32 cellular contexts compared by ENCODE assay signal in genomic region chr2:42317945-42318344, GRCh38. TPM values are rescaled to one million over a fixed set of nuclear protein-coding genes. Genes with fewer than 3 reads are reported as not detected.
DNase-seq lines count a peak whose midpoint lies in the region; ATAC-seq lines count a peak whose summit lies in the region.
"Had no signal": no experiment of that assay in that cellular context is flagged by ENCODE, and none has a peak within 500 bp of the region (broad histone marks: within the 10 kb centered on the region; RNA-seq: fewer than 3 reads in every experiment).

No MANE protein-coding gene starts in this region.

- H3K4me3 Mint-ChIP-seq in activated CD4-positive, alpha-beta T cell treated with anti-CD3 and anti-CD28 coated beads, Interleukin-2, amount 10 ng/mL, durations not matched to agents 24 days and 14 days, result no peak overlapping the region
- no peak overlapping the region for H3K4me3 Mint-ChIP-seq in stimulated activated naive CD8-positive, alpha-beta T cell treated with anti-CD3 and anti-CD28 coated beads, Interleukin-15, Interleukin-2, amounts not matched to agents 100 ng/mL and 50 ng/mL, for 24 hours
- H3K4me3 Mint-ChIP-seq in activated naive CD8-positive, alpha-beta T cell treated with anti-CD3 and anti-CD28 coated beads for 36 hours, result no peak overlapping the region
- H3K4me3 Mint-ChIP-seq: activated CD8-positive, alpha-beta memory T cell treated with anti-CD3 and anti-CD28 coated beads, Interleukin-2, amount 10 ng/mL, durations not matched to agents 7 days and 5 days; activated T-helper 1 cell treated with anti-CD3 and anti-CD28 coated beads, Interleukin-12 subunit alpha, Interleukin-12 subunit beta, Interleukin-2, Interleukin-4 antibody, amounts not matched to agents 30 ng/mL and 10 ng/mL and 1 ng/mL, durations not matched to agents 14 hours and 24 hours and 36 hours had no signal

- H3K9me3 Mint-ChIP-seq in activated CD4-positive, alpha-beta T cell treated with anti-CD3 and anti-CD28 coated beads, Interleukin-2, amount 10 ng/mL, durations not matched to agents 24 days and 14 days, result no peaks in the 10 kb centered on the region
- no peaks in the 10 kb centered on the region for H3K9me3 Mint-ChIP-seq in stimulated activated naive CD8-positive, alpha-beta T cell treated with anti-CD3 and anti-CD28 coated beads, Interleukin-15, Interleukin-2, amounts not matched to agents 100 ng/mL and 50 ng/mL, for 24 hours
- H3K9me3 Mint-ChIP-seq in activated naive CD8-positive, alpha-beta T cell treated with anti-CD3 and anti-CD28 coated beads for 36 hours, result peaks cover 3% of the 10 kb centered on the region
- H3K9me3 Mint-ChIP-seq: activated T-helper 1 cell treated with anti-CD3 and anti-CD28 coated beads, Interleukin-12 subunit alpha, Interleukin-12 subunit beta, Interleukin-2, Interleukin-4 antibody, amounts not matched to agents 30 ng/mL and 10 ng/mL and 1 ng/mL, durations not matched to agents 14 hours and 24 hours and 36 hours had no signal

- no peak overlapping the region for H3K4me3 ChIP-seq in aorta (ENCODE audit: low read length in 2 of 2)
- H3K4me3 ChIP-seq: A549, esophagus muscularis mucosa, ovary, PC-9, skin epidermis, testis had no signal

- peak overlapping the region; percentile 5 for H3K27ac Mint-ChIP-seq in activated CD4-positive, alpha-beta T cell treated with anti-CD3 and anti-CD28 coated beads, Interleukin-2, amount 10 ng/mL, durations not matched to agents 24 days and 14 days
- H3K27ac Mint-ChIP-seq in stimulated activated naive CD8-positive, alpha-beta T cell treated with anti-CD3 and anti-CD28 coated beads, Interleukin-15, Interleukin-2, amounts not matched to agents 100 ng/mL and 50 ng/mL, for 24 hours, result peak overlapping the region; percentile 56
- H3K27ac Mint-ChIP-seq in activated naive CD8-positive, alpha-beta T cell treated with anti-CD3 and anti-CD28 coated beads for 36 hours, result peak overlapping the region; percentile 60
- H3K27ac Mint-ChIP-seq: activated CD8-positive, alpha-beta memory T cell treated with anti-CD3 and anti-CD28 coated beads, Interleukin-2, amount 10 ng/mL, durations not matched to agents 7 days and 5 days; activated T-helper 1 cell treated with anti-CD3 and anti-CD28 coated beads, Interleukin-12 subunit alpha, Interleukin-12 subunit beta, Interleukin-2, Interleukin-4 antibody, amounts not matched to agents 30 ng/mL and 10 ng/mL and 1 ng/mL, durations not matched to agents 14 hours and 24 hours and 36 hours had no signal

- H3K27me3 ChIP-seq in aorta (ENCODE audit: control insufficient read depth in 1 of 2, insufficient read depth in 2 of 2, low read length in 1 of 2), result no peaks in the 10 kb centered on the region
- H3K27me3 ChIP-seq: esophagus muscularis mucosa, ovary, testis had no signal

- DNase-seq in activated CD4-positive, alpha-beta T cell treated with anti-CD3 and anti-CD28 coated beads, Interleukin-2, amount 10 ng/mL, durations not matched to agents 24 days and 14 days, result no peak
- no peak for DNase-seq in activated CD4-positive, alpha-beta T cell treated with anti-CD3 and anti-CD28 coated beads, Interleukin-2, amount 50 U/mL, for 48 hours
- no peak for DNase-seq in stimulated activated naive CD8-positive, alpha-beta T cell treated with anti-CD3 and anti-CD28 coated beads, Interleukin-15, Interleukin-2, amounts not matched to agents 100 U/mL and 50 U/mL, for 24 hours
- DNase-seq in activated naive CD8-positive, alpha-beta T cell treated with anti-CD3 and anti-CD28 coated beads for 36 hours, result no peak
- DNase-seq in aorta (no peak), NCI-H526 treated with DMSO at 0.1 percent for 48 hours (lab: John Stamatoyannopoulos, UW) (no peak)
- DNase-seq: activated CD4-positive, CD25-positive, alpha-beta regulatory T cell treated with anti-CD3 and anti-CD28 coated beads, Interleukin-2, amount 50 U/mL, for 72 hours; activated CD8-positive, alpha-beta memory T cell treated with anti-CD3 and anti-CD28 coated beads, Interleukin-2, amount 10 ng/mL, durations not matched to agents 7 days and 5 days; AML-193; central memory CD4-positive, alpha-beta T cell; dermis blood vessel endothelial cell; DMS153; foreskin fibroblast; GOT3; head of caudate nucleus; MM.1S; NCI-H1105 treated with DMSO at 0.1 percent for 48 hours; NCI-H187 treated with DMSO at 0.1 percent for 48 hours; NCI-H510A treated with DMSO at 0.1 percent for 48 hours; ovary; PC-9; Right ventricle myocardium superior; stimulated activated naive CD4-positive, alpha-beta T cell treated with Interleukin-2 at 50 U/mL for 16 hours; testis had no signal

- no peak for ATAC-seq in stimulated activated naive CD8-positive, alpha-beta T cell treated with anti-CD3 and anti-CD28 coated beads, Interleukin-15, Interleukin-2, amounts not matched to agents 100 U/mL and 50 U/mL, for 24 hours
- ATAC-seq in HG03342 (IDR thresholded peaks at IDR 0.05; ENCODE audit: unreplicated experiment) (no peak), aorta (ENCODE audit: low FRiP score) (no peak)
- ATAC-seq: A549; activated CD8-positive, alpha-beta memory T cell treated with anti-CD3 and anti-CD28 coated beads, Interleukin-2, amount 10 ng/mL, durations not matched to agents 7 days and 5 days; left lobe of liver; SK-N-SH treated with all-trans-retinoic acid at 6 μM for 48 hours had no signal

- H3K4me1 Mint-ChIP-seq in activated CD4-positive, alpha-beta T cell treated with anti-CD3 and anti-CD28 coated beads, Interleukin-2, amount 10 ng/mL, durations not matched to agents 24 days and 14 days, result peaks cover 17% of the 10 kb centered on the region
- peaks cover 39% of the 10 kb centered on the region for H3K4me1 Mint-ChIP-seq in stimulated activated naive CD8-positive, alpha-beta T cell treated with anti-CD3 and anti-CD28 coated beads, Interleukin-15, Interleukin-2, amounts not matched to agents 100 ng/mL and 50 ng/mL, for 24 hours (ENCODE audit: low read depth)
- H3K4me1 Mint-ChIP-seq in activated naive CD8-positive, alpha-beta T cell treated with anti-CD3 and anti-CD28 coated beads for 36 hours, result peaks cover 19% of the 10 kb centered on the region

- no peak overlapping the region for H3K27ac ChIP-seq in aorta (ENCODE audit: low read depth in 1 of 2, low read length in 2 of 2)
- H3K27ac ChIP-seq: A549, esophagus muscularis mucosa, ovary, PC-9, testis had no signal

- H3K36me3 Mint-ChIP-seq in activated CD4-positive, alpha-beta T cell treated with anti-CD3 and anti-CD28 coated beads, Interleukin-2, amount 10 ng/mL, durations not matched to agents 24 days and 14 days (ENCODE audit: low read depth), result peaks cover 47% of the 10 kb centered on the region
- H3K36me3 Mint-ChIP-seq in stimulated activated naive CD8-positive, alpha-beta T cell treated with anti-CD3 and anti-CD28 coated beads, Interleukin-15, Interleukin-2, amounts not matched to agents 100 ng/mL and 50 ng/mL, for 24 hours (ENCODE audit: low read depth), result peaks cover 59% of the 10 kb centered on the region
- H3K36me3 Mint-ChIP-seq in activated naive CD8-positive, alpha-beta T cell treated with anti-CD3 and anti-CD28 coated beads for 36 hours, result peaks cover 25% of the 10 kb centered on the region

- no peaks in the 10 kb centered on the region for H3K9me3 ChIP-seq in aorta (ENCODE audit: control insufficient read depth, low read length)
- H3K9me3 ChIP-seq: A549, esophagus muscularis mucosa, ovary, testis had no signal

- intact Hi-C loops in activated CD4-positive, alpha-beta T cell treated with anti-CD3 and anti-CD28 coated beads, Interleukin-2, amount 10 ng/mL, durations not matched to agents 24 days and 14 days (cut with micrococcal nuclease), result no loop called here
- intact Hi-C loops in aorta (cut with DNase I), result no loop called here

- H3K36me3 ChIP-seq in aorta (ENCODE audit: control insufficient read depth in 1 of 2, insufficient read depth in 2 of 2, low read length in 1 of 2), result peaks cover 0 to 3% of the 10 kb centered on the region in 2 donors
- H3K36me3 ChIP-seq: ovary had no signal

- no peaks in the 10 kb centered on the region for H3K4me1 ChIP-seq in aorta (ENCODE audit: control insufficient read depth in 1 of 2, insufficient read depth in 2 of 2, low read length in 2 of 2)
- H3K4me1 ChIP-seq: esophagus muscularis mucosa, testis had no signal

- H3K27me3 Mint-ChIP-seq in activated CD4-positive, alpha-beta T cell treated with anti-CD3 and anti-CD28 coated beads, Interleukin-2, amount 10 ng/mL, durations not matched to agents 24 days and 14 days, result no peaks in the 10 kb centered on the region
- no peaks in the 10 kb centered on the region for H3K27me3 Mint-ChIP-seq in stimulated activated naive CD8-positive, alpha-beta T cell treated with anti-CD3 and anti-CD28 coated beads, Interleukin-15, Interleukin-2, amounts not matched to agents 100 ng/mL and 50 ng/mL, for 24 hours
- H3K27me3 Mint-ChIP-seq in activated naive CD8-positive, alpha-beta T cell treated with anti-CD3 and anti-CD28 coated beads for 36 hours, result no peaks in the 10 kb centered on the region
- H3K27me3 Mint-ChIP-seq: activated CD8-positive, alpha-beta memory T cell treated with anti-CD3 and anti-CD28 coated beads, Interleukin-2, amount 10 ng/mL, durations not matched to agents 7 days and 5 days had no signal

RNA-seq across cellular contexts. Expression of gene COX7A2L, which starts 43.1 kb away (rescaled TPM):
- total RNA-seq in activated CD4-positive, alpha-beta T cell treated with anti-CD3 and anti-CD28 coated beads, Interleukin-2, amount 10 ng/mL, durations not matched to agents 24 days and 14 days, result 85.3 and 88.4 TPM in 2 replicates
- total RNA-seq in activated naive CD8-positive, alpha-beta T cell treated with anti-CD3 and anti-CD28 coated beads for 36 hours, result 100 to 1,000 TPM; 107 to 110 TPM
- total RNA-seq in aorta, result 10 to 100 TPM; 60.8 to 62.1 TPM
- 100 to 1,000 TPM in 1 of 2 donors, 10 to 100 TPM in 1; 98.5 to 265 TPM for polyA plus RNA-seq in aorta

Comparison
In these comparisons a context has a peak if more than half of its experiments do, and no peak if none do; other contexts are left out.
1. H3K27ac Mint-ChIP-seq: peak in every context shown above with its lines; median percentile 60 in activated naive CD8-positive, alpha-beta T cell treated with anti-CD3 and anti-CD28 coated beads for 36 hours; 56 in stimulated activated naive CD8-positive, alpha-beta T cell treated with anti-CD3 and anti-CD28 coated beads, Interleukin-15, Interleukin-2, amounts not matched to agents 100 ng/mL and 50 ng/mL, for 24 hours; 5 in activated CD4-positive, alpha-beta T cell treated with anti-CD3 and anti-CD28 coated beads, Interleukin-2, amount 10 ng/mL, durations not matched to agents 24 days and 14 days.